Comparison of ENCODE assay signal across 8 cellular contexts in genomic region chr1:228487336-228488106, GRCh38. TPM values are rescaled to one million over a fixed set of nuclear protein-coding genes. Genes with fewer than 3 reads are reported as not detected.
DNase-seq lines count a peak whose midpoint lies in the region; ATAC-seq and TF ChIP-seq lines count a peak whose summit lies in the region.

TSS of gene RNF187 (plus strand) at chr1:228487382.

- no peak for TF ChIP-seq CTCF in lower lobe of right lung (IDR thresholded peaks at IDR 0.05)

- ATAC-seq in CD4-positive, CD25-positive, alpha-beta regulatory T cell (ENCODE audit: low read depth in 2 of 2) = peak; percentile 34 to 35
- peak; percentile 67 for ATAC-seq in GM19372 (IDR thresholded peaks at IDR 0.05; ENCODE audit: low read depth, unreplicated experiment)
- ATAC-seq in HG03457 (IDR thresholded peaks at IDR 0.05; ENCODE audit: unreplicated experiment) = peak; percentile 25
- peak; percentile 95 to 96 for ATAC-seq in lower lobe of right lung

- H3K27me3 Mint-ChIP-seq in CD4-positive, CD25-positive, alpha-beta regulatory T cell = peaks cover 9% of the 10 kb centered on the region
- peaks cover 3% of the 10 kb centered on the region for H3K27me3 Mint-ChIP-seq in dendritic cell treated with granulocyte-macrophage colony-stimulating factor and Interleukin-4, amounts not matched to agents 40 ng/mL and 50 ng/mL, for 4 days

- peak in 2 of 3 donors; percentile 60 to 76 for DNase-seq in CD4-positive, CD25-positive, alpha-beta regulatory T cell
- peak; percentile 74 for DNase-seq in T-helper 9 cell
- DNase-seq in lower lobe of right lung = peak; percentile 93
- DNase-seq in stimulated activated CD8-positive, alpha-beta memory T cell treated with anti-CD3 and anti-CD28 coated beads, Interleukin-12 subunit alpha, Interleukin-12 subunit beta, amount 100 ng/mL, for 24 hours (ENCODE audit: extremely low read depth) = peak; percentile 65
- no peak for DNase-seq in NOMO-1 treated with DMSO at 0.1 percent for 48 hours (lab: John Stamatoyannopoulos, UW; ENCODE audit: unreplicated experiment)

- H3K36me3 Mint-ChIP-seq in CD4-positive, CD25-positive, alpha-beta regulatory T cell = peaks cover 13% of the 10 kb centered on the region
- H3K36me3 Mint-ChIP-seq in dendritic cell treated with granulocyte-macrophage colony-stimulating factor and Interleukin-4, amounts not matched to agents 40 ng/mL and 50 ng/mL, for 4 days (ENCODE audit: low read depth) = peaks cover 57% of the 10 kb centered on the region

- H3K27ac ChIP-seq in CD4-positive, CD25-positive, alpha-beta regulatory T cell (ENCODE audit: insufficient read depth, low read length, poor library complexity, severe bottlenecking) = peak within 1 kb of the TSS; percentile 100
- H3K27ac ChIP-seq in lower lobe of right lung = peak within 1 kb of the TSS; percentile 99

- H3K27ac Mint-ChIP-seq in CD4-positive, CD25-positive, alpha-beta regulatory T cell = peak within 1 kb of the TSS; percentile 100
- peak within 1 kb of the TSS; percentile 100 for H3K27ac Mint-ChIP-seq in dendritic cell treated with granulocyte-macrophage colony-stimulating factor and Interleukin-4, amounts not matched to agents 40 ng/mL and 50 ng/mL, for 4 days

- no peaks in the 10 kb centered on the region for H3K9me3 Mint-ChIP-seq in CD4-positive, CD25-positive, alpha-beta regulatory T cell
- no peaks in the 10 kb centered on the region for H3K9me3 Mint-ChIP-seq in dendritic cell treated with granulocyte-macrophage colony-stimulating factor and Interleukin-4, amounts not matched to agents 40 ng/mL and 50 ng/mL, for 4 days

- peaks cover 5 to 45% (median 20%) of the 10 kb centered on the region in 4 donors for H3K4me1 Mint-ChIP-seq in CD4-positive, CD25-positive, alpha-beta regulatory T cell
- H3K4me1 Mint-ChIP-seq in dendritic cell treated with granulocyte-macrophage colony-stimulating factor and Interleukin-4, amounts not matched to agents 40 ng/mL and 50 ng/mL, for 4 days (ENCODE audit: low read depth) = peaks cover 41% of the 10 kb centered on the region

- H3K27me3 ChIP-seq in CD4-positive, CD25-positive, alpha-beta regulatory T cell (ENCODE audit: control insufficient read depth, insufficient read depth, low read length) = no peaks in the 10 kb centered on the region
- no peaks in the 10 kb centered on the region for H3K27me3 ChIP-seq in lower lobe of right lung (ENCODE audit: low read depth)

- H3K4me1 ChIP-seq in CD4-positive, CD25-positive, alpha-beta regulatory T cell (ENCODE audit: control insufficient read depth, insufficient read depth, low read length, poor library complexity, severe bottlenecking) = peaks cover 46% of the 10 kb centered on the region
- H3K4me1 ChIP-seq in lower lobe of right lung = peaks cover 38% of the 10 kb centered on the region

- H3K36me3 ChIP-seq in CD4-positive, CD25-positive, alpha-beta regulatory T cell (ENCODE audit: control insufficient read depth, insufficient read depth, low read length) = peaks cover 19% of the 10 kb centered on the region
- peaks cover 26% of the 10 kb centered on the region for H3K36me3 ChIP-seq in lower lobe of right lung

- peak within 1 kb of the TSS; percentile 91 for H3K4me3 ChIP-seq in CD4-positive, CD25-positive, alpha-beta regulatory T cell (ENCODE audit: low read depth, low read length)
- H3K4me3 ChIP-seq in lower lobe of right lung = peak within 1 kb of the TSS; percentile 98

- peak within 1 kb of the TSS; percentile 97 to 100 (median 98) for H3K4me3 Mint-ChIP-seq in CD4-positive, CD25-positive, alpha-beta regulatory T cell
- peak within 1 kb of the TSS; percentile 88 for H3K4me3 Mint-ChIP-seq in dendritic cell treated with granulocyte-macrophage colony-stimulating factor and Interleukin-4, amounts not matched to agents 40 ng/mL and 50 ng/mL, for 4 days

- H3K9me3 ChIP-seq in CD4-positive, CD25-positive, alpha-beta regulatory T cell (ENCODE audit: control insufficient read depth in 2 of 2, low read length in 2 of 2) = no peaks in the 10 kb centered on the region
- H3K9me3 ChIP-seq in lower lobe of right lung = no peaks in the 10 kb centered on the region

- intact Hi-C loops in dendritic cell treated with granulocyte-macrophage colony-stimulating factor and Interleukin-4, amounts not matched to agents 40 ng/mL and 50 ng/mL, for 4 days (cut with micrococcal nuclease) = loop anchor here (2.0 to 10.0 kb wide), 5 partner anchors 29 to 700 kb away; partner anchors contain the start of genes C1orf35, IBA57 and MRPL55
- intact Hi-C loops in lower lobe of right lung (cut with DNase I) = no loop called here

RNA-seq across cellular contexts. Expression of gene RNF187, which starts in this region (rescaled TPM):
- 59.0 TPM for total RNA-seq in CD4-positive, CD25-positive, alpha-beta regulatory T cell
- 10 to 100 TPM; 16.1 to 49.7 (median 30.2) TPM for polyA plus RNA-seq in CD4-positive, CD25-positive, alpha-beta regulatory T cell
- 79.8 TPM for total RNA-seq in lower lobe of right lung

Comparison
In these comparisons a context has a peak if more than half of its experiments do, and no peak if none do; other contexts are left out.
1. ATAC-seq: peak in every context shown above with its lines; median percentile 96 in lower lobe of right lung; 67 in GM19372; 34 in CD4-positive, CD25-positive, alpha-beta regulatory T cell; 25 in HG03457.